Comparison of ENCODE assay signal across 9 cellular contexts in the genomic region with DNA sequence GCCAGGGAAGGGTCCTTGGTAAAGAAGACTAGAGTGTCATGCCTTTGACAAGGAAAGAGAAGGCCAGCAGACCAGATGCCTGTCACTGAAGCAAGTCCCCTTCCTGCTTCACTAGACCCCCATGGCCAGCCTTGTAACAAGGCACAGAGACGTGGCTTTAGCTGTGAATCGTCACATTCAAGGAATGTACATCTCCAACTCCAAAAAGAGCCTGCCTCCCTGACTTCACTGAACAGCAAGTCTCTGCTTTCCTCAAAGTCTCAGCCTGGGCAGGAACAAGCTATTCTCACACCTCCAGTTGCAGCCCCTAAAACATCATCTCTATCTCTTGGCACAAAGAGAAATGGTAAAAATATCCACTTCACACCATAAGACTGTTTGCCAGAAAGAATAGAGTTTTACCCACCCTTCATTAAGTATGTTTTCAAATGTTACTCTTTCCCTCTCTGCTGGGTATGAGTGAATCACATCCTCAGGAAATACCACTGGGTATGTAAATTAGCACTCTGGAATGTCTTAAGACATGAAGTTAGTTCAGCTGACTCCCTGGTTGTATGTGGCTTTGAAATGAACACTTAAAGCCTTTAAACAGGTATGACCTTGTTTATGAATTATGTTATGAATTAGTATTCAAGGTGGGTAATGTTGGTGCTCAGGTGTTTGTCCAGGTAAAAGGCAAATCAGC. TPM values are rescaled to one million over a fixed set of nuclear protein-coding genes. Genes with fewer than 3 reads are reported as not detected.
DNase-seq lines count a peak whose midpoint lies in the region; ATAC-seq and TF ChIP-seq lines count a peak whose summit lies in the region.
"Had no signal": no experiment of that assay in that cellular context is flagged by ENCODE, and none has a peak within 500 bp of the region (broad histone marks: within the 10 kb centered on the region; RNA-seq: fewer than 3 reads in every experiment).

No MANE protein-coding gene starts in this region.

- POLR2A ChIA-PET in A673 (lab: Charles Lee; ENCODE audit: low non-redundant PET) = no interaction called here

- intact Hi-C loops in A673 (cut with micrococcal nuclease; ENCODE audit: unreplicated experiment) = loop anchor here (1.0 to 5.0 kb wide), 5 partner anchors 46 to 164 kb away; partner anchors contain the start of gene NT5E

- BruUV-seq in A673 (replicated peaks; lab: Mats Ljungman, UMichigan) = TSS peak; percentile 77

- H3K27ac ChIP-seq in A673 (ENCODE audit: low read depth, low read length, poor library complexity, severe bottlenecking) = peak overlapping the region; percentile 94
- peak overlapping the region in 1 of 4 donors; percentile 26 for H3K27ac ChIP-seq in tibial nerve

- CTCF ChIA-PET in A673 (lab: Charles Lee) = no interaction called here

- H3K27me3 ChIP-seq in A673 (replicated peaks; ENCODE audit: insufficient read depth, low read depth, low read length, poor library complexity) (no peaks in the 10 kb centered on the region), tibial nerve (no peaks in the 10 kb centered on the region)

- H3K36me3 ChIP-seq in A673 (ENCODE audit: insufficient read depth, low read length, poor library complexity, severe bottlenecking) = no peaks in the 10 kb centered on the region
- H3K36me3 ChIP-seq in tibial nerve = no peaks in the 10 kb centered on the region

- DNase-seq in A673 (ENCODE audit: low spot score) = peak; percentile 95
- DNase-seq in HS-27A (ENCODE audit: low read depth) = peak; percentile 72
- DNase-seq in amniotic stem cell (lab: John Stamatoyannopoulos, UW) = peak; percentile 52
- peak; percentile 86 for DNase-seq in kidney glomerular epithelial cell (lab: John Stamatoyannopoulos, UW)
- no peak for DNase-seq in SKM-1 treated with dmso at 0.1 percent for 144 hours (lab: John Stamatoyannopoulos, UW; ENCODE audit: unreplicated experiment)
- DNase-seq in activated effector memory CD4-positive, alpha-beta T cell treated with anti-CD3 and anti-CD28 coated beads, Interleukin-2, amount 50 U/mL, for 16 hours = no peak
- DNase-seq in tibial nerve (ENCODE audit: low spot score in 2 of 2) = no peak
- DNase-seq: activated B cell treated with CpG ODN at 0.5 μM for 24 hours had no signal

- WGBS in tibial nerve, 2 donors = 70 to 75% methylated on average over 2 of the region's 2 CpGs

- ATAC-seq in HG02840 (IDR thresholded peaks at IDR 0.05; ENCODE audit: low FRiP score, unreplicated experiment) = no peak

- H3K4me3 ChIP-seq in A673 (ENCODE audit: low read depth, low read length, poor library complexity, severe bottlenecking) = no peak overlapping the region
- H3K4me3 ChIP-seq in tibial nerve = no peak overlapping the region

- no peak for TF ChIP-seq POLR2A in tibial nerve (IDR thresholded peaks at IDR 0.05)

- no peak for TF ChIP-seq EP300 in tibial nerve (IDR thresholded peaks at IDR 0.05)

- H3K4me1 ChIP-seq in A673 (ENCODE audit: insufficient read depth, low read length, poor library complexity, severe bottlenecking) (peaks cover 57% of the 10 kb centered on the region), tibial nerve (peaks cover 0 to 25% (median 3%) of the 10 kb centered on the region in 4 donors)

- H3K9me3 ChIP-seq in A673 (ENCODE audit: low read depth, low read length, poor library complexity, severe bottlenecking) (no peaks in the 10 kb centered on the region), tibial nerve (no peaks in the 10 kb centered on the region)

- TF ChIP-seq CTCF in A673 (conservative IDR thresholded peaks at IDR 0.05; ENCODE audit: low read depth, low read length) = no peak
- no peak for TF ChIP-seq CTCF in tibial nerve (IDR thresholded peaks at IDR 0.05)

RNA-seq across cellular contexts. Expression of gene NT5E, which starts 46.4 kb away (rescaled TPM):
- 26.0 and 32.7 TPM in 2 replicates for total RNA-seq in A673 (2021)
- total RNA-seq in tibial nerve = 10 to 100 TPM; 23.1 to 32.2 (median 28.6) TPM

Comparison
In these comparisons a context has a peak if more than half of its experiments do, and no peak if none do; other contexts are left out.
1. DNase-seq: peak in A673 (single experiment), HS-27A (single experiment), amniotic stem cell (single experiment) and kidney glomerular epithelial cell (single experiment); none in SKM-1 treated with dmso at 0.1 percent for 144 hours (single experiment), activated effector memory CD4-positive, alpha-beta T cell treated with anti-CD3 and anti-CD28 coated beads, Interleukin-2, amount 50 U/mL, for 16 hours (single experiment) and tibial nerve (0 of 2).